ENCODE assay signal across 33 cellular contexts in genomic region chr1:67960766-67961165, GRCh38.
"Had no signal": no experiment of that assay in that cellular context is flagged by ENCODE, and none has a peak within 500 bp of the region (broad histone marks: within the 10 kb centered on the region; RNA-seq: fewer than 3 reads in every experiment).

No MANE protein-coding gene starts in this region.

- H3K27ac ChIP-seq: brain microvascular endothelial cell, coronary artery, dorsolateral prefrontal cortex, esophagus muscularis mucosa, foreskin keratinocyte, gastrocnemius medialis, heart left ventricle had no signal

- H3K4me3 Mint-ChIP-seq: activated CD4-positive, alpha-beta memory T cell treated with anti-CD3 and anti-CD28 coated beads for 36 hours; activated CD4-positive, alpha-beta T cell treated with anti-CD3 and anti-CD28 coated beads for 36 hours; activated CD4-positive, alpha-beta T cell treated with anti-CD3 and anti-CD28 coated beads, Interleukin-2, amount 10 ng/mL, durations not matched to agents 24 days and 14 days; activated CD8-positive, alpha-beta memory T cell treated with anti-CD3 and anti-CD28 coated beads, Interleukin-2, amount 10 ng/mL, durations not matched to agents 7 days and 5 days; activated CD8-positive, alpha-beta T cell treated with anti-CD3 and anti-CD28 coated beads, Interleukin-2, amount 10 ng/mL, durations not matched to agents 7 days and 5 days; activated naive CD4-positive, alpha-beta T cell treated with anti-CD3 and anti-CD28 coated beads, Interleukin-2, amount 10 ng/mL, durations not matched to agents 7 days and 5 days; activated naive CD8-positive, alpha-beta T cell treated with anti-CD3 and anti-CD28 coated beads, Interleukin-2, amount 10 ng/mL, durations not matched to agents 7 days and 5 days; activated T-cell treated with anti-CD3 and anti-CD28 coated beads, Interleukin-2, amount 50 U/mL, for 72 hours; central memory CD8-positive, alpha-beta T cell; dendritic cell treated with granulocyte-macrophage colony-stimulating factor and Interleukin-4, amounts not matched to agents 40 ng/mL and 50 ng/mL, for 4 days; endodermal cell had no signal

- H3K36me3 ChIP-seq: brain microvascular endothelial cell, esophagus muscularis mucosa, gastrocnemius medialis, heart left ventricle had no signal

- H3K4me1 Mint-ChIP-seq: activated CD4-positive, alpha-beta T cell treated with anti-CD3 and anti-CD28 coated beads for 36 hours; activated CD4-positive, alpha-beta T cell treated with anti-CD3 and anti-CD28 coated beads, Interleukin-2, amount 10 ng/mL, durations not matched to agents 24 days and 14 days; activated CD8-positive, alpha-beta memory T cell treated with anti-CD3 and anti-CD28 coated beads, Interleukin-2, amount 10 ng/mL, durations not matched to agents 7 days and 5 days; activated naive CD4-positive, alpha-beta T cell treated with anti-CD3 and anti-CD28 coated beads, Interleukin-2, amount 10 ng/mL, durations not matched to agents 7 days and 5 days; activated naive CD8-positive, alpha-beta T cell treated with anti-CD3 and anti-CD28 coated beads, Interleukin-2, amount 10 ng/mL, durations not matched to agents 7 days and 5 days; central memory CD8-positive, alpha-beta T cell had no signal

- FAIRE-seq: astrocyte, bronchial epithelial cell had no signal

- H3K9me3 Mint-ChIP-seq: activated CD4-positive, alpha-beta T cell treated with anti-CD3 and anti-CD28 coated beads, Interleukin-2, amount 10 ng/mL, durations not matched to agents 24 days and 14 days had no signal

- ATAC-seq: activated CD4-positive, alpha-beta T cell treated with anti-CD3 and anti-CD28 coated beads for 36 hours; activated CD8-positive, alpha-beta memory T cell treated with anti-CD3 and anti-CD28 coated beads, Interleukin-2, amount 10 ng/mL, durations not matched to agents 7 days and 5 days; activated CD8-positive, alpha-beta T cell treated with anti-CD3 and anti-CD28 coated beads, Interleukin-2, amount 10 ng/mL, durations not matched to agents 7 days and 5 days; activated naive CD4-positive, alpha-beta T cell treated with anti-CD3 and anti-CD28 coated beads, Interleukin-2, amount 50 U/mL, for 72 hours; activated T-cell treated with anti-CD3 and anti-CD28 coated beads, Interleukin-2, amount 50 U/mL, for 72 hours; foreskin keratinocyte; gastrocnemius medialis had no signal

- DNase-seq: activated CD4-positive, alpha-beta memory T cell treated with anti-CD3 and anti-CD28 coated beads for 36 hours; activated CD4-positive, alpha-beta T cell treated with anti-CD3 and anti-CD28 coated beads for 36 hours; activated CD4-positive, alpha-beta T cell treated with anti-CD3 and anti-CD28 coated beads, Interleukin-2, amount 10 ng/mL, durations not matched to agents 24 days and 14 days; activated CD4-positive, CD25-positive, alpha-beta regulatory T cell; activated CD4-positive, CD25-positive, alpha-beta regulatory T cell treated with anti-CD3 and anti-CD28 coated beads, Interleukin-2, amount 50 U/mL, for 72 hours; activated CD8-positive, alpha-beta memory T cell treated with anti-CD3 and anti-CD28 coated beads, Interleukin-2, amount 10 ng/mL, durations not matched to agents 7 days and 5 days; activated CD8-positive, alpha-beta memory T cell treated with anti-CD3 and anti-CD28 coated beads, Interleukin-2, amount 50 U/mL, for 4 hours; activated CD8-positive, alpha-beta T cell treated with anti-CD3 and anti-CD28 coated beads, Interleukin-2, amount 10 ng/mL, durations not matched to agents 7 days and 5 days; activated gamma-delta T cell; activated naive CD4-positive, alpha-beta T cell; activated naive CD4-positive, alpha-beta T cell treated with anti-CD3 and anti-CD28 coated beads, Interleukin-2, amount 10 ng/mL, durations not matched to agents 7 days and 5 days; activated naive CD8-positive, alpha-beta T cell treated with anti-CD3 and anti-CD28 coated beads, Interleukin-2, amount 10 ng/mL, durations not matched to agents 7 days and 5 days; activated T-cell treated with anti-CD3 and anti-CD28 coated beads, Interleukin-2, amount 50 U/mL, for 1 hour; activated T-cell treated with anti-CD3 and anti-CD28 coated beads, Interleukin-2, amount 50 U/mL, for 72 hours; amniotic stem cell; anterior cingulate cortex; brain microvascular endothelial cell; dorsolateral prefrontal cortex; effector memory CD4-positive, alpha-beta T cell; endodermal cell; erythroblast; foreskin keratinocyte; gastrocnemius medialis; glutamatergic neuron; heart left ventricle; T-helper 2 cell had no signal

- H3K27me3 Mint-ChIP-seq: activated CD4-positive, alpha-beta memory T cell treated with anti-CD3 and anti-CD28 coated beads for 36 hours; activated CD4-positive, alpha-beta T cell treated with anti-CD3 and anti-CD28 coated beads for 36 hours; activated CD4-positive, alpha-beta T cell treated with anti-CD3 and anti-CD28 coated beads, Interleukin-2, amount 10 ng/mL, durations not matched to agents 24 days and 14 days; activated CD8-positive, alpha-beta memory T cell treated with anti-CD3 and anti-CD28 coated beads, Interleukin-2, amount 10 ng/mL, durations not matched to agents 7 days and 5 days; activated naive CD4-positive, alpha-beta T cell treated with anti-CD3 and anti-CD28 coated beads, Interleukin-2, amount 10 ng/mL, durations not matched to agents 7 days and 5 days; activated naive CD8-positive, alpha-beta T cell treated with anti-CD3 and anti-CD28 coated beads, Interleukin-2, amount 10 ng/mL, durations not matched to agents 7 days and 5 days; dendritic cell treated with granulocyte-macrophage colony-stimulating factor and Interleukin-4, amounts not matched to agents 40 ng/mL and 50 ng/mL, for 4 days had no signal

- H3K4me1 ChIP-seq: foreskin keratinocyte, gastrocnemius medialis had no signal

- H3K27me3 ChIP-seq: brain microvascular endothelial cell, esophagus muscularis mucosa, foreskin keratinocyte, gastrocnemius medialis, heart left ventricle had no signal

- H3K36me3 Mint-ChIP-seq: activated CD4-positive, alpha-beta memory T cell treated with anti-CD3 and anti-CD28 coated beads for 36 hours; activated CD8-positive, alpha-beta memory T cell treated with anti-CD3 and anti-CD28 coated beads, Interleukin-2, amount 10 ng/mL, durations not matched to agents 7 days and 5 days; activated naive CD4-positive, alpha-beta T cell treated with anti-CD3 and anti-CD28 coated beads, Interleukin-2, amount 10 ng/mL, durations not matched to agents 7 days and 5 days; activated naive CD4-positive, alpha-beta T cell treated with anti-CD3 and anti-CD28 coated beads, Interleukin-2, amount 50 U/mL, for 72 hours; activated naive CD8-positive, alpha-beta T cell treated with anti-CD3 and anti-CD28 coated beads, Interleukin-2, amount 10 ng/mL, durations not matched to agents 7 days and 5 days had no signal

- H3K4me3 ChIP-seq: coronary artery, dorsolateral prefrontal cortex, esophagus muscularis mucosa, gastrocnemius medialis, heart left ventricle had no signal

- H3K27ac Mint-ChIP-seq: activated CD4-positive, alpha-beta memory T cell treated with anti-CD3 and anti-CD28 coated beads for 36 hours; activated CD4-positive, alpha-beta T cell treated with anti-CD3 and anti-CD28 coated beads for 36 hours; activated CD4-positive, alpha-beta T cell treated with anti-CD3 and anti-CD28 coated beads, Interleukin-2, amount 10 ng/mL, durations not matched to agents 24 days and 14 days; activated CD8-positive, alpha-beta memory T cell treated with anti-CD3 and anti-CD28 coated beads, Interleukin-2, amount 10 ng/mL, durations not matched to agents 7 days and 5 days; activated CD8-positive, alpha-beta T cell treated with anti-CD3 and anti-CD28 coated beads, Interleukin-2, amount 10 ng/mL, durations not matched to agents 7 days and 5 days; activated naive CD4-positive, alpha-beta T cell treated with anti-CD3 and anti-CD28 coated beads, Interleukin-2, amount 10 ng/mL, durations not matched to agents 7 days and 5 days; activated naive CD4-positive, alpha-beta T cell treated with anti-CD3 and anti-CD28 coated beads, Interleukin-2, amount 50 U/mL, for 72 hours; activated naive CD8-positive, alpha-beta T cell treated with anti-CD3 and anti-CD28 coated beads, Interleukin-2, amount 10 ng/mL, durations not matched to agents 7 days and 5 days; activated T-cell treated with anti-CD3 and anti-CD28 coated beads, Interleukin-2, amount 50 U/mL, for 72 hours; dendritic cell treated with granulocyte-macrophage colony-stimulating factor and Interleukin-4, amounts not matched to agents 40 ng/mL and 50 ng/mL, for 4 days; endodermal cell had no signal
